ENCODE assay signal across 1 cellular context in the genomic region with DNA sequence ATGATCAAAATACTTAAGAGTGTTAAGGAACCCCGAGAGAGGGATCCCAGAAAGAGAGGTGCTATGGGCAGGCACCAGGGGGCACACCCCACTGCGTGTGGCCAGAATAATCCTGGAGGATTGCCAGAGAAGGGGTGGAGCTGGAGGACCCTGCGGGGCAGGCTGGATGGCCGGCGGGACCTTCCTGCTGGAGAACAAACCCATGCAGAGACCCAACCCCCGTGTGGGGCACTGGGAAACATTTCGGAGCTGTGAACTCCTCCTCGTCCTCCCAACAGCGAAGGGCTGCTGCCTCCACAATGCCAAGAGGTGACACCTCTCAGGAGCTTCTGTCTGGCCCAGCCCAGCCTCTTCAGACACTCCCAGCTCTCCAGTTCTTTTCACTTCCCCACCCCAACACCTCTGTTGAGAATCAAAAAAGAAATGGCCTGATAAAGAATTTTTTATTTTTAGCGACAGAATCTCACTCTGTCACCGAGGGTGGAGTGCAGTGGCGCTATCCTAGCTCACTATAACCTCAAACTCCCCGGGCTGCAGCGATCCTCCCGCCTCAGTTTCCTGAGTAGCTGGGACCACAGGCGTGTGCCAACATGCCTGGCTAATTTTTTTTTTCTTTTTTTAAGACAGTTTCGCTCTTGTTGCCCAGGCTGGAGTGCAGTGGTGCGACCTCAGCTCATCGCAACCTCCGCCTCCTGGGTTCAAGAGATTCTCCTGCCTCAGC.
TF ChIP-seq lines count a peak whose summit lies in the region.

No MANE protein-coding gene starts in this region.

TF ChIP-seq in IMR-90, 13 proteins besides CTCF, POLR2A, EP300 and RAD21 (continued from another document):
- TF ChIP-seq USF2 (IDR thresholded peaks at IDR 0.05; ENCODE audit: low read depth, low read length) (no peak), MAZ (IDR thresholded peaks at IDR 0.05; ENCODE audit: borderline replicate concordance, low read depth, low read length) (no peak), RCOR1 (IDR thresholded peaks at IDR 0.05; ENCODE audit: insufficient replicate concordance, low read length) (no peak), FOS (IDR thresholded peaks at IDR 0.05; ENCODE audit: low read depth, low read length) (no peak), NFE2L2 (IDR thresholded peaks at IDR 0.05; ENCODE audit: low read depth, low read length) (no peak), CHD1 (IDR thresholded peaks at IDR 0.05; ENCODE audit: low read depth, low read length) (no peak), RFX5 (IDR thresholded peaks at IDR 0.05; ENCODE audit: low read depth, low read length) (no peak), MAFK (IDR thresholded peaks at IDR 0.05; ENCODE audit: low read depth, low read length) (no peak), SMC3 (IDR thresholded peaks at IDR 0.05; ENCODE audit: low read depth, low read length) (no peak), MXI1 (IDR thresholded peaks at IDR 0.05; ENCODE audit: borderline replicate concordance, low read depth, low read length) (no peak)
